In the genomic region with DNA sequence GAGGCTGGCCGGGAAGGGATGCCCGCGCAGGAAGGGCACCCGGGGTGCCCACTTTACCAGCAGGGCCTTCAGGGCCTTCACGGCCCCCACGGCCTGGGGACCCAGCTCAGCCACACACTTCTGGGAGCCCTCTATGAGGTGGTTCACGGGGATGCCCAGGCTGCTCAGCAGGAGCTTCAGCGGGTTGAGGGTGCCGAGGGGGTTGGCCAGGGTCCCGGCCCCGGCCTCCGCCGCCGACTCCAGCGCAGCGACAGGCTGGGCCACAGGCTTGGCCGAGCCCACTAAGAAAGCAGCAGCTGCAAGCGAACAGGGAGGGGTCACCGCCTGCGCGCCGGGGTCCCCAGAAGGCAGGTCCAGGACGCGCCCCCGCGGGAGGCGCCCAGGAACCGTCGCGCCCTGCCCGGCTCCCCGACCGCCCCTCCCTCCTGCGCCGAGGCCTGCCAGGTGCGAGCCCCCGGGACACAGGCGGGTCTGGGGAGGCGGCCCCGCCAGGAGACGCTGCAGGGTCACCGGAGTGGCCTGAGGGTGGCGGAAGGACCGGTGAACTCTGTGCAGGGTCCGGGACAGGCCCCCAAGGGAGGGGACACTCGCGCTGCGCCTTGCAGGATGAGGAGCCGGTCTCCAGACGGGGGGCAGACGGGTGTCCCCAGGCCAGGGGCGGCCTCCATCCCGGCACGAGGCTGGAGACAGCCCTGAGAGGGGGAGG, we compare ENCODE assay signal across 13 cellular contexts. TPM values are rescaled to one million over a fixed set of nuclear protein-coding genes. Genes with fewer than 3 reads are reported as not detected.
DNase-seq lines count a peak whose midpoint lies in the region; ATAC-seq, FAIRE-seq and TF ChIP-seq lines count a peak whose summit lies in the region.
"Had no signal": no experiment of that assay in that cellular context is flagged by ENCODE, and none has a peak within 500 bp of the region (broad histone marks: within the 10 kb centered on the region; RNA-seq: fewer than 3 reads in every experiment).

No MANE protein-coding gene starts in this region.

- WGBS in HepG2 (ENCODE audit: low lambda C conversion rate): 0% methylated on average over 2 of the region's 54 CpGs
- WGBS in smooth muscle cell (ENCODE audit: low lambda C conversion rate): 6% methylated on average over 45 of the region's 54 CpGs

- no peaks in the 10 kb centered on the region for H3K36me3 Mint-ChIP-seq in activated naive CD8-positive, alpha-beta T cell treated with anti-CD3 and anti-CD28 coated beads, Interleukin-2, amount 50 U/mL, for 24 hours (ENCODE audit: low read depth)
- H3K36me3 Mint-ChIP-seq: brain had no signal

- BruUV-seq in HepG2 (replicated peaks; lab: Mats Ljungman, UMichigan): no TSS peak

- H3K9me3 ChIP-seq in HepG2 (ENCODE audit: low read length): no peaks in the 10 kb centered on the region
- H3K9me3 ChIP-seq in smooth muscle cell (replicated peaks; ENCODE audit: low read depth): no peaks in the 10 kb centered on the region

- CTCF ChIA-PET in HepG2 (lab: Yijun Ruan, JAX; ENCODE audit: low intra/inter-chr PET ratio, low total read pairs): no interaction called here

- in situ Hi-C loops in HepG2 (cut with HindIII; ENCODE audit: extremely low pct_ligation_motif_present, low pct_unique_long_range_greater_than_20kb): no loop called here

- H2AFZ ChIP-seq in HepG2 (ENCODE audit: low read length) (no peak overlapping the region), smooth muscle cell (ENCODE audit: low read depth) (no peak overlapping the region)

- H3F3A ChIP-seq in smooth muscle cell (ENCODE audit: low read depth): no peaks in the 10 kb centered on the region

- TF ChIP-seq EP300 in HepG2 (IDR thresholded peaks at IDR 0.05; ENCODE audit: low read depth in 2 of 2, low read length in 2 of 2): no peak
- no peak for TF ChIP-seq EP300 in HepG2 (CRISPR knock-in tag; IDR thresholded peaks at IDR 0.05; ENCODE audit: borderline replicate concordance)

- POLR2A ChIA-PET in HepG2 (lab: Yijun Ruan, JAX): no interaction called here

- peak in 2 of 3 experiments; percentile 5 to 31 for DNase-seq in NCI-H1417 (lab: John Stamatoyannopoulos, UW)
- no peak for DNase-seq in NCI-H1417 treated with DMSO at 0.1 percent for 48 hours (lab: John Stamatoyannopoulos, UW)
- DNase-seq in activated naive CD8-positive, alpha-beta T cell treated with anti-CD3 and anti-CD28 coated beads, Interleukin-2, amount 50 U/mL, for 24 hours: no peak
- DNase-seq in HepG2 (ENCODE audit: low spot score): no peak
- DNase-seq in smooth muscle cell (lab: John Stamatoyannopoulos, UW; ENCODE audit: unreplicated experiment): no peak
- DNase-seq in NCI-H1092 (lab: John Stamatoyannopoulos, UW): no peak
- DNase-seq in AG20443 (ENCODE audit: low spot score): no peak
- DNase-seq: EL, naive B cell had no signal

- no peaks in the 10 kb centered on the region for H3K9me3 Mint-ChIP-seq in activated naive CD8-positive, alpha-beta T cell treated with anti-CD3 and anti-CD28 coated beads, Interleukin-2, amount 50 U/mL, for 24 hours

- H3K27ac Mint-ChIP-seq in activated naive CD8-positive, alpha-beta T cell treated with anti-CD3 and anti-CD28 coated beads, Interleukin-2, amount 50 U/mL, for 24 hours: no peak overlapping the region
- H3K27ac Mint-ChIP-seq: brain, naive B cell had no signal

- H3K4me1 Mint-ChIP-seq in activated naive CD8-positive, alpha-beta T cell treated with anti-CD3 and anti-CD28 coated beads, Interleukin-2, amount 50 U/mL, for 24 hours: peaks cover 7% of the 10 kb centered on the region

- TF ChIP-seq POLR2A in HepG2 (IDR thresholded peaks at IDR 0.05; ENCODE audit: insufficient read depth in 1 of 2, low read depth in 2 of 2, low read length in 2 of 2): no peak

- peak overlapping the region; percentile 63 for H3K4me2 ChIP-seq in HepG2 (ENCODE audit: low read depth, low read length)
- peak overlapping the region; percentile 82 for H3K4me2 ChIP-seq in smooth muscle cell

- TF ChIP-seq RAD21 in HepG2 (CRISPR knock-in tag; IDR thresholded peaks at IDR 0.05): no peak

- H3K4me1 ChIP-seq in HepG2 (ENCODE audit: insufficient read depth, low read length): peaks cover 18% of the 10 kb centered on the region; the same call in 1 of the 2 replicates
- H3K4me1 ChIP-seq in smooth muscle cell (ENCODE audit: low read depth): peaks cover 13% of the 10 kb centered on the region

- peak overlapping the region; percentile 28 to 66 (median 40); a peak in 5 of 6 replicates for H3K4me3 ChIP-seq in HepG2 (replicated peaks in 1 of 3; ENCODE audit: insufficient read depth in 1 of 3, low read depth in 2 of 3, low read length in 3 of 3)
- peak overlapping the region; percentile 34 for H3K4me3 ChIP-seq in smooth muscle cell
- H3K4me3 ChIP-seq: SK-N-MC had no signal

- H3K27ac ChIP-seq in HepG2 (ENCODE audit: extremely low read length, insufficient read depth, low read length) (no peak overlapping the region), smooth muscle cell (ENCODE audit: low read depth) (no peak overlapping the region)
- H3K27ac ChIP-seq: 22Rv1, SK-N-MC had no signal

- H3K4me3 Mint-ChIP-seq in activated naive CD8-positive, alpha-beta T cell treated with anti-CD3 and anti-CD28 coated beads, Interleukin-2, amount 50 U/mL, for 24 hours: no peak overlapping the region
- H3K4me3 Mint-ChIP-seq: naive B cell had no signal

- H3K79me2 ChIP-seq in HepG2 (ENCODE audit: insufficient read depth, low read length) (no peaks in the 10 kb centered on the region), smooth muscle cell (ENCODE audit: low read depth) (no peaks in the 10 kb centered on the region)

- no peak overlapping the region for H3K9ac ChIP-seq in HepG2 (ENCODE audit: insufficient read depth, low read depth, low read length)
- no peak overlapping the region for H3K9ac ChIP-seq in smooth muscle cell (ENCODE audit: low read depth)

- TF ChIP-seq CTCF in HepG2 (CRISPR knock-in tag; IDR thresholded peaks at IDR 0.05) (peak; percentile 40; the same call in 1 of the 2 replicates), smooth muscle cell (IDR thresholded peaks at IDR 0.05; ENCODE audit: borderline replicate concordance, insufficient read depth, poor library complexity, severe bottlenecking) (no peak)

- H3K36me3 ChIP-seq in HepG2 (replicated peaks in 1 of 2; ENCODE audit: control insufficient read depth in 1 of 2, insufficient read depth in 2 of 2, low read length in 2 of 2) (no peaks in the 10 kb centered on the region), smooth muscle cell (ENCODE audit: low read depth) (no peaks in the 10 kb centered on the region)

- intact Hi-C loops in HepG2 (cut with micrococcal nuclease; ENCODE audit: unreplicated experiment): no loop called here

- H4K20me1 ChIP-seq in HepG2 (ENCODE audit: insufficient read depth, low read length) (no peaks in the 10 kb centered on the region), smooth muscle cell (ENCODE audit: low read depth) (no peaks in the 10 kb centered on the region)

- FAIRE-seq in HepG2 (lab: Jason Lieb, UNC): no peak

- peak; percentile 8 for ATAC-seq in activated naive CD8-positive, alpha-beta T cell treated with anti-CD3 and anti-CD28 coated beads, Interleukin-2, amount 50 U/mL, for 24 hours
- peak; percentile 60 for ATAC-seq in HepG2
- ATAC-seq in HG03521 (IDR thresholded peaks at IDR 0.05; ENCODE audit: unreplicated experiment): no peak

- H3K27me3 ChIP-seq in HepG2 (ENCODE audit: control insufficient read depth in 1 of 2, insufficient read depth in 2 of 2, low read length in 2 of 2): peaks cover 23 to 63% of the 10 kb centered on the region in 2 experiments
- peaks cover 75% of the 10 kb centered on the region for H3K27me3 ChIP-seq in smooth muscle cell (ENCODE audit: low read depth)

- peaks cover 46% of the 10 kb centered on the region for H3K27me3 Mint-ChIP-seq in activated naive CD8-positive, alpha-beta T cell treated with anti-CD3 and anti-CD28 coated beads, Interleukin-2, amount 50 U/mL, for 24 hours

RNA-seq across cellular contexts. Expression of a gene that starts 0.6 kb away (rescaled TPM):
- total RNA-seq in HepG2 (2016; rRNA removed; fragmentation: Illumina TruSeq; extraction: Trizol): not detected in 2 replicates
- not detected in 2 replicates for total RNA-seq in HepG2 (2016; cell fraction: cytosol; rRNA removed; fragmentation: Illumina TruSeq; extraction: Trizol; ENCODE audit: low read depth)
- total RNA-seq in HepG2 (2016; cell fraction: insoluble cytoplasmic fraction; rRNA removed; fragmentation: Illumina TruSeq; extraction: Trizol): not detected in 2 replicates
- total RNA-seq in HepG2 (2016; cell fraction: membrane; rRNA removed; fragmentation: Illumina TruSeq; extraction: Trizol): not detected in 2 replicates
- not detected in 2 replicates for total RNA-seq in HepG2 (2016; cell fraction: nucleus; rRNA removed; fragmentation: Illumina TruSeq; extraction: Trizol)
- polyA plus RNA-seq in HepG2 (2011; rRNA removed): 0.17 TPM in 1 of 2 replicates, not detected in the other
- not detected in 2 replicates for polyA plus RNA-seq in HepG2 (2011; cell fraction: cytosol; rRNA removed)
- not detected in 2 replicates for polyA plus RNA-seq in HepG2 (2011; cell fraction: nucleus; rRNA removed)
- polyA plus RNA-seq in HepG2 (2012): not detected in 2 replicates
- not detected in 2 replicates for polyA plus RNA-seq in HepG2 (2016; cell fraction: cytosol; fragmentation: Illumina TruSeq; extraction: Trizol; ENCODE audit: low read depth)
- polyA plus RNA-seq in HepG2 (2016; cell fraction: insoluble cytoplasmic fraction; fragmentation: Illumina TruSeq; extraction: Trizol; ENCODE audit: low read depth): not detected in 2 replicates
- not detected in 2 replicates for polyA plus RNA-seq in HepG2 (2016; cell fraction: membrane; fragmentation: Illumina TruSeq; extraction: Trizol; ENCODE audit: low read depth)
- polyA plus RNA-seq in HepG2 (2016; cell fraction: nucleus; fragmentation: Illumina TruSeq; extraction: Trizol; ENCODE audit: insufficient read depth, low read depth): not detected in 2 replicates
- polyA minus RNA-seq in HepG2 (2011; rRNA and poly(A)+ RNA removed; ENCODE audit: low replicate concordance): not detected in 2 replicates
- polyA minus RNA-seq in HepG2 (2011; cell fraction: cytosol; rRNA and poly(A)+ RNA removed): not detected in 2 replicates
- polyA minus RNA-seq in HepG2 (2011; cell fraction: nucleus; rRNA and poly(A)+ RNA removed): not detected in 2 replicates
- total RNA-seq in smooth muscle cell: not detected in 2 replicates
- polyA plus RNA-seq in smooth muscle cell: 0.38 TPM in 1 of 2 replicates, not detected in the other

RNA-seq across cellular contexts. Expression of a gene that starts 58.7 kb away (rescaled TPM):
- total RNA-seq in HepG2 (2016; rRNA removed; fragmentation: Illumina TruSeq; extraction: Trizol) (not detected in 2 replicates), smooth muscle cell (not detected in 2 replicates)
- not detected in 2 replicates for total RNA-seq in HepG2 (2016; cell fraction: cytosol; rRNA removed; fragmentation: Illumina TruSeq; extraction: Trizol; ENCODE audit: low read depth)
- total RNA-seq in HepG2 (2016; cell fraction: insoluble cytoplasmic fraction; rRNA removed; fragmentation: Illumina TruSeq; extraction: Trizol): not detected in 2 replicates
- not detected in 2 replicates for total RNA-seq in HepG2 (2016; cell fraction: membrane; rRNA removed; fragmentation: Illumina TruSeq; extraction: Trizol)
- not detected in 2 replicates for total RNA-seq in HepG2 (2016; cell fraction: nucleus; rRNA removed; fragmentation: Illumina TruSeq; extraction: Trizol)
- polyA plus RNA-seq in HepG2 (2011; rRNA removed) (not detected in 2 replicates), smooth muscle cell (0.56 TPM in 1 of 2 replicates, not detected in the other)
- 0.01 and 0.04 TPM in 2 replicates for polyA plus RNA-seq in HepG2 (2011; cell fraction: cytosol; rRNA removed)
- polyA plus RNA-seq in HepG2 (2011; cell fraction: nucleus; rRNA removed): 0.10 and 0.19 TPM in 2 replicates
- not detected in 2 replicates for polyA plus RNA-seq in HepG2 (2012)
- not detected in 2 replicates for polyA plus RNA-seq in HepG2 (2016; cell fraction: cytosol; fragmentation: Illumina TruSeq; extraction: Trizol; ENCODE audit: low read depth)
- not detected in 2 replicates for polyA plus RNA-seq in HepG2 (2016; cell fraction: insoluble cytoplasmic fraction; fragmentation: Illumina TruSeq; extraction: Trizol; ENCODE audit: low read depth)
- not detected in 2 replicates for polyA plus RNA-seq in HepG2 (2016; cell fraction: membrane; fragmentation: Illumina TruSeq; extraction: Trizol; ENCODE audit: low read depth)
- polyA plus RNA-seq in HepG2 (2016; cell fraction: nucleus; fragmentation: Illumina TruSeq; extraction: Trizol; ENCODE audit: insufficient read depth, low read depth): not detected in 2 replicates
- not detected in 2 replicates for polyA minus RNA-seq in HepG2 (2011; rRNA and poly(A)+ RNA removed; ENCODE audit: low replicate concordance)
- polyA minus RNA-seq in HepG2 (2011; cell fraction: cytosol; rRNA and poly(A)+ RNA removed): not detected in 2 replicates
- polyA minus RNA-seq in HepG2 (2011; cell fraction: nucleus; rRNA and poly(A)+ RNA removed): not detected in 2 replicates

Comparison
In these comparisons a context has a peak if more than half of its experiments do, and no peak if none do; other contexts are left out.
1. DNase-seq: peak in NCI-H1417 (2 of 3); none in NCI-H1417 treated with DMSO at 0.1 percent for 48 hours (single experiment), activated naive CD8-positive, alpha-beta T cell treated with anti-CD3 and anti-CD28 coated beads, Interleukin-2, amount 50 U/mL, for 24 hours (single experiment), HepG2 (single experiment), smooth muscle cell (single experiment), NCI-H1092 (single experiment) and AG20443 (single experiment).